In the genomic region with DNA sequence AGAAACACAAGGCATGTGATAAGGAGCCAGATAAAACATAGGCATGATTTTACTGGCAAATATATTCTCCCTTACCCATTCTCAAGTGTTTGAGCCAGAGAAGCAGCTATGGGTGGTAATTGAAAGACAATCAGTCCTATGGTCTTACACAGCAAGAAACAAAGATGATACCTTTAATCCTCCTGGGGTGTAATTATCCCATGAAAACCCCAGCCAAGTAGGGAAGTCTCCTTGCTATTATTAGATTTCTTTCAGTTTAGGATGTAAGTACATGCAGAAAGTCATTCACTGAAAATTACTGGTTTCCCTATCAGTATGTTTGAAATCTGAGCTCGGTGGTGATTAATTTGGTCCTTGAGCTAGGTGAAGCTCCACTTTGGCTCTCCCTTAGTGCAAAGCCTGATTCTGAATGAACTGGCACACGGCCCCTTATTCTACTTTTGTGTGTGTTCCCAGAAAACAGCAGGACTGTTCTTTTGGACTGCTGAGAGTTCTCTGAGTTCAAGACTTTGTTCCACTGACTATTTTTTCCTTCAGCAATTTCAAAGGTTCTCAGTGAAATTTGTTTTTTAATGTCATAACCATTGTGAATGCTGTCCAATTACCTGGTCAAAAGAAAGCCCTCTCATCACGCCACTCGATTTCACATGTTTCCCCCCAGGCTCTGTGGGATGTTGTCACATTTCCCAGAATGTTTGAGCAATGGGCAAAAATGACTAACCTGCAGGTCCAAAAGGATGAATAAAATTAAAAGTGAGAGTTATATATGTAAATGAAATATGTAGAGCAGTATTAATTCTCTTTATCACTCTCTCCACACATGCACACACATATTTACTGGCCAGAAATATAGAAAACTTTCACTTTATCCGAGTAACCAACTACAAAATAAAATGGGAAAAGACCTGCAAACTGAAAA, we compare ENCODE assay signal across 13 cellular contexts.
DNase-seq lines count a peak whose midpoint lies in the region; ATAC-seq, FAIRE-seq and TF ChIP-seq lines count a peak whose summit lies in the region.
"Had no signal": no experiment of that assay in that cellular context is flagged by ENCODE, and none has a peak within 500 bp of the region (broad histone marks: within the 10 kb centered on the region; RNA-seq: fewer than 3 reads in every experiment).

No MANE protein-coding gene starts in this region.

- H2AFZ ChIP-seq in HepG2 (ENCODE audit: low read length), result no peak overlapping the region

- H3K4me1 Mint-ChIP-seq in type B pancreatic cell (ENCODE audit: unreplicated experiment), result peaks cover 48% of the 10 kb centered on the region
- H3K4me1 Mint-ChIP-seq: activated B cell treated with CpG ODN at 0.5 μM for 24 hours; activated naive CD8-positive, alpha-beta T cell treated with anti-CD3 and anti-CD28 coated beads, Interleukin-2, amount 10 ng/mL, durations not matched to agents 7 days and 5 days; naive B cell had no signal

- no peaks in the 10 kb centered on the region for H3K27me3 ChIP-seq in HepG2 (ENCODE audit: control insufficient read depth in 1 of 2, insufficient read depth in 2 of 2, low read length in 2 of 2)

- intact Hi-C loops in HepG2 (cut with micrococcal nuclease; ENCODE audit: unreplicated experiment), result no loop called here

- in situ Hi-C loops in HepG2 (cut with HindIII; ENCODE audit: extremely low pct_ligation_motif_present, low pct_unique_long_range_greater_than_20kb), result no loop called here

- H3K9ac ChIP-seq in HepG2 (ENCODE audit: insufficient read depth, low read depth, low read length), result no peak overlapping the region

- TF ChIP-seq CTCF in epithelial cell of esophagus (IDR thresholded peaks at IDR 0.05; ENCODE audit: insufficient read depth, low read depth, low read length, missing control alignments) (no peak), type B pancreatic cell (conservative IDR thresholded peaks at IDR 0.05) (no peak), HepG2 (CRISPR knock-in tag; IDR thresholded peaks at IDR 0.05) (no peak)

- under 1% methylated on average over 5 of the region's 5 CpGs for WGBS in HepG2 (ENCODE audit: low lambda C conversion rate)

- POLR2A ChIA-PET in HepG2 (lab: Yijun Ruan, JAX), result no interaction called here

- TF ChIP-seq RAD21 in HepG2 (CRISPR knock-in tag; IDR thresholded peaks at IDR 0.05), result no peak

- H3K27ac Mint-ChIP-seq in type B pancreatic cell, result no peak overlapping the region
- H3K27ac Mint-ChIP-seq: activated B cell treated with CpG ODN at 0.5 μM for 24 hours; activated naive CD8-positive, alpha-beta T cell treated with anti-CD3 and anti-CD28 coated beads, Interleukin-2, amount 10 ng/mL, durations not matched to agents 7 days and 5 days; CD4-positive, alpha-beta memory T cell; naive B cell had no signal

- peaks cover 6% of the 10 kb centered on the region for H3K9me3 Mint-ChIP-seq in type B pancreatic cell
- H3K9me3 Mint-ChIP-seq: activated B cell treated with CpG ODN at 0.5 μM for 24 hours; activated naive CD8-positive, alpha-beta T cell treated with anti-CD3 and anti-CD28 coated beads, Interleukin-2, amount 10 ng/mL, durations not matched to agents 7 days and 5 days; CD4-positive, alpha-beta memory T cell had no signal

- H3K36me3 ChIP-seq in HepG2 (replicated peaks in 1 of 2; ENCODE audit: control insufficient read depth in 1 of 2, insufficient read depth in 2 of 2, low read length in 2 of 2), result no peaks in the 10 kb centered on the region

- H4K20me1 ChIP-seq in HepG2 (ENCODE audit: insufficient read depth, low read length), result no peaks in the 10 kb centered on the region

- no peak for ATAC-seq in HepG2

- H3K4me3 ChIP-seq in epithelial cell of esophagus (ENCODE audit: low read length) (no peak overlapping the region), HepG2 (replicated peaks in 1 of 3; ENCODE audit: insufficient read depth in 1 of 3, low read depth in 2 of 3, low read length in 3 of 3) (no peak overlapping the region)

- H3K27me3 Mint-ChIP-seq in type B pancreatic cell, result no peaks in the 10 kb centered on the region

- no TSS peak for BruUV-seq in HepG2 (replicated peaks; lab: Mats Ljungman, UMichigan)

- H3K36me3 Mint-ChIP-seq in type B pancreatic cell, result no peaks in the 10 kb centered on the region
- H3K36me3 Mint-ChIP-seq: activated naive CD8-positive, alpha-beta T cell treated with anti-CD3 and anti-CD28 coated beads, Interleukin-2, amount 10 ng/mL, durations not matched to agents 7 days and 5 days; CD4-positive, alpha-beta memory T cell; naive B cell had no signal

- TF ChIP-seq POLR2A in HepG2 (IDR thresholded peaks at IDR 0.05; ENCODE audit: insufficient read depth in 1 of 2, low read depth in 2 of 2, low read length in 2 of 2), result no peak

- CTCF ChIA-PET in HepG2 (lab: Yijun Ruan, JAX; ENCODE audit: low intra/inter-chr PET ratio, low total read pairs), result no interaction called here

- H3K4me3 Mint-ChIP-seq in type B pancreatic cell, result peak overlapping the region; percentile 26
- H3K4me3 Mint-ChIP-seq: activated B cell treated with CpG ODN at 0.5 μM for 24 hours; activated naive CD8-positive, alpha-beta T cell treated with anti-CD3 and anti-CD28 coated beads, Interleukin-2, amount 10 ng/mL, durations not matched to agents 7 days and 5 days; naive B cell had no signal

- H3K79me2 ChIP-seq in HepG2 (ENCODE audit: insufficient read depth, low read length), result no peaks in the 10 kb centered on the region

- peak; percentile 32 for DNase-seq in stimulated activated CD4-positive, alpha-beta T cell treated with anti-CD3 and anti-CD28 coated beads, Interleukin-15, amount 100 ng/mL, for 24 hours
- no peak for DNase-seq in stimulated activated CD4-positive, alpha-beta T cell treated with anti-CD3 and anti-CD28 coated beads, Interleukin-12 subunit alpha, Interleukin-12 subunit beta, amount 100 ng/mL, for 4 hours
- DNase-seq in NCI-H82 treated with DMSO at 0.1 percent for 48 hours (lab: John Stamatoyannopoulos, UW; ENCODE audit: unreplicated experiment) (peak; percentile 27), epithelial cell of esophagus (ENCODE audit: low read depth) (peak; percentile 36), type B pancreatic cell (ENCODE audit: extremely low spot score, unreplicated experiment) (no peak), NCI-H1694 treated with DMSO at 0.1 percent for 48 hours (lab: John Stamatoyannopoulos, UW) (no peak), HepG2 (ENCODE audit: low spot score) (no peak), cortex of kidney (lab: John Stamatoyannopoulos, UW) (no peak)
- DNase-seq: activated B cell treated with CpG ODN at 0.5 μM for 24 hours; activated naive CD8-positive, alpha-beta T cell treated with anti-CD3 and anti-CD28 coated beads, Interleukin-2, amount 10 ng/mL, durations not matched to agents 7 days and 5 days; CD4-positive, alpha-beta memory T cell; erythroblast; naive B cell had no signal

- no peak for TF ChIP-seq EP300 in HepG2 (IDR thresholded peaks at IDR 0.05; ENCODE audit: low read depth in 2 of 2, low read length in 2 of 2)
- TF ChIP-seq EP300 in HepG2 (CRISPR knock-in tag; IDR thresholded peaks at IDR 0.05; ENCODE audit: borderline replicate concordance), result no peak

- H3K9me3 ChIP-seq in HepG2 (ENCODE audit: low read length), result no peaks in the 10 kb centered on the region

- H3K27ac ChIP-seq in HepG2 (ENCODE audit: extremely low read length, insufficient read depth, low read length), result no peak overlapping the region

- H3K4me1 ChIP-seq in HepG2 (ENCODE audit: insufficient read depth, low read length), result no peaks in the 10 kb centered on the region

- FAIRE-seq in HepG2 (lab: Jason Lieb, UNC), result no peak

- no peak overlapping the region for H3K4me2 ChIP-seq in HepG2 (ENCODE audit: low read depth, low read length)

TF ChIP-seq in HepG2, 621 proteins besides CTCF, POLR2A, EP300 and RAD21:
- TF ChIP-seq GATA4 (IDR thresholded peaks at IDR 0.05; ENCODE audit: borderline replicate concordance, low read depth) (no peak), TAF15 (IDR thresholded peaks at IDR 0.05; ENCODE audit: low read depth, low read length, poor library complexity, severe bottlenecking) (no peak), ZNF713 (CRISPR knock-in tag; IDR thresholded peaks at IDR 0.05) (no peak), HDAC2 (CRISPR knock-in tag; IDR thresholded peaks at IDR 0.05) (no peak), HMGA1 (CRISPR knock-in tag; conservative IDR thresholded peaks at IDR 0.05) (no peak), RBM22 (optimal IDR thresholded peaks at IDR 0.05; ENCODE audit: low read length) (no peak), ZNF569 (CRISPR knock-in tag; IDR thresholded peaks at IDR 0.05; ENCODE audit: borderline replicate concordance) (no peak), ZNF550 (CRISPR knock-in tag; IDR thresholded peaks at IDR 0.05; ENCODE audit: borderline replicate concordance) (no peak)
TF ChIP-seq in HepG2: peak in this region for 0.

Comparison
In these comparisons a context has a peak if more than half of its experiments do, and no peak if none do; other contexts are left out.
1. DNase-seq: peak in stimulated activated CD4-positive, alpha-beta T cell treated with anti-CD3 and anti-CD28 coated beads, Interleukin-15, amount 100 ng/mL, for 24 hours (single experiment), NCI-H82 treated with DMSO at 0.1 percent for 48 hours (single experiment) and epithelial cell of esophagus (single experiment); none in stimulated activated CD4-positive, alpha-beta T cell treated with anti-CD3 and anti-CD28 coated beads, Interleukin-12 subunit alpha, Interleukin-12 subunit beta, amount 100 ng/mL, for 4 hours (single experiment), type B pancreatic cell (single experiment), NCI-H1694 treated with DMSO at 0.1 percent for 48 hours (single experiment), HepG2 (single experiment) and cortex of kidney (single experiment).